Comparison of ENCODE assay signal across 8 cellular contexts in the genomic region with DNA sequence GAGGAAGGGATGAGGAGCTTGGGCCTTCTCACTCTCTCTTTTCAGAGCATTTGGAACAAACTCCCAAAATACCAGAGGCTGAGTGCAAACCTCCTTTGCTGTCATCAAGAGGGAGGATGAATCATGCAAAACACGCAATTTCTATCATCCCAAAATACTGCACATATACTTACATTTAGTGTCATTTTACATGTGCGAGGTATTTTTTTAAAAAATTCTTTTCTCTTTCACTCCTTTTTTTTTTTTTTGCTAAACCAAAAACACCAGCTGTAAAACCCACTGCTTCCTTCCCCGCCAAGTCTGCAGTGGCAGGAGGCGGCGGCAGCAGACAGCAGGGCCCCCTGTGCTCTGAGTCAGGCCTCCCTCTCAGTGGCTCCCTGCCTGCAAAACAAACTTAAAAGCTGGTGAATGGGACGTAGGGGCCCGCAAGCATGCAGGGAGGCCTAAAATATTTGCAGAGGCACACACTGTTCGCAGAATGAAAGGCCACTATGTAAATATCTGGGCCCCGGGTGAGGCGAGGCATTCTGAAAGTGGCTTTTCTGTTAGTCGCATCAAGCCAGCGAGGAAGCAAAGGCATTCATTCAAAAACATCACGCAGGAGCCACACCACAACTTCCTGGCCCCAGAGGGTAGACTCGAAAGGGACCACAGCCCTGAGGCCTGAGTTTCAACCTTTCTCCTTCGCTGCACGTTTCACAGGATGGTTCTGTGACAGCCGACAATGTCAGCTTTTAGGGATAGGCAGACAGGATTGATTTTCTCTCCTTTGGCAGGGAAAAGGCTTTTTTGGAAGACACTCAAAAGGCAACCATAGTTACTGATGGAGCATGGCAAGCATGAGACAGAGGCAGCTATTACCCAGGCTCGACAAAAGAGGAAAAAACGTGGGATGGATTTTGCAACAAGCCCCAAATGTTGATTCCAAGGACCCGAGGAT.
DNase-seq lines count a peak whose midpoint lies in the region; ATAC-seq and TF ChIP-seq lines count a peak whose summit lies in the region.

No MANE protein-coding gene starts in this region.

- DNase-seq in AG10803 (ENCODE audit: low read depth) (peak; percentile 96), T follicular helper cell (ENCODE audit: low read depth) (peak; percentile 37), hepatocyte (ENCODE audit: low spot score) (peak; percentile 64), NCI-H226 (no peak)
- DNase-seq in stimulated activated CD4-positive, alpha-beta T cell treated with anti-CD3 and anti-CD28 coated beads, Interleukin-12 subunit alpha, Interleukin-12 subunit beta, amount 100 ng/mL, for 24 hours (ENCODE audit: low read depth in 2 of 2), result peak; percentile 59 to 65

- TF ChIP-seq CTCF in AG10803 (conservative IDR thresholded peaks at IDR 0.05; ENCODE audit: low read length), result no peak
- TF ChIP-seq CTCF in hepatocyte (IDR thresholded peaks at IDR 0.05; ENCODE audit: poor library complexity), result no peak

- H3K9me2 ChIP-seq in hepatocyte (replicated peaks; ENCODE audit: insufficient read depth), result no peaks in the 10 kb centered on the region

- H3K4me3 ChIP-seq in AG10803 (ENCODE audit: low read length) (peak overlapping the region; percentile 39), hepatocyte (no peak overlapping the region)

- H3K9me3 ChIP-seq in hepatocyte (ENCODE audit: low read depth), result no peaks in the 10 kb centered on the region

- H3K27ac ChIP-seq in adipose tissue (ENCODE audit: low read depth, low read length) (peak overlapping the region; percentile 52), hepatocyte (peak overlapping the region; percentile 68)

- WGBS in adipose tissue, 3 donors, result 18 to 61% (median 20%) methylated on average over 20 of the region's 20 CpGs
- whole genome bisulfite sequencing in hepatocyte (ENCODE audit: low lambda C conversion rate, missing lambda C conversion rate), result 26% methylated on average over 20 of the region's 20 CpGs

- no peak overlapping the region for H2AFZ ChIP-seq in hepatocyte

- no peaks in the 10 kb centered on the region for H4K20me1 ChIP-seq in hepatocyte (ENCODE audit: insufficient read depth, poor library complexity, severe bottlenecking)

- no peaks in the 10 kb centered on the region for H3K79me2 ChIP-seq in hepatocyte

- no peaks in the 10 kb centered on the region for H3K27me3 ChIP-seq in hepatocyte

- peak overlapping the region; percentile 48 for H3K4me2 ChIP-seq in hepatocyte

- ATAC-seq in GM19372 (IDR thresholded peaks at IDR 0.05; ENCODE audit: low read depth, unreplicated experiment) (peak; percentile 84), HG03520 (IDR thresholded peaks at IDR 0.05; ENCODE audit: unreplicated experiment) (peak; percentile 85)

- H3K4me1 ChIP-seq in hepatocyte (ENCODE audit: insufficient read depth), result peaks cover 22% of the 10 kb centered on the region

- H3K36me3 ChIP-seq in hepatocyte (replicated peaks; ENCODE audit: insufficient read depth, low read depth), result no peaks in the 10 kb centered on the region
